Comparison of ENCODE assay signal across 9 cellular contexts in genomic region chr6:43269273-43270007, GRCh38. TPM values are rescaled to one million over a fixed set of nuclear protein-coding genes. Genes with fewer than 3 reads are reported as not detected.
DNase-seq lines count a peak whose midpoint lies in the region; ATAC-seq, FAIRE-seq and TF ChIP-seq lines count a peak whose summit lies in the region.
"Had no signal": no experiment of that assay in that cellular context is flagged by ENCODE, and none has a peak within 500 bp of the region (broad histone marks: within the 10 kb centered on the region; RNA-seq: fewer than 3 reads in every experiment).

No MANE protein-coding gene starts in this region.

- H3K36me3 Mint-ChIP-seq in activated naive CD8-positive, alpha-beta T cell treated with anti-CD3 and anti-CD28 coated beads, Interleukin-2, amount 50 U/mL, for 24 hours (ENCODE audit: low read depth) = no peaks in the 10 kb centered on the region
- H3K36me3 Mint-ChIP-seq in stimulated activated naive B cell treated with anti-CD40 and anti-IgM and Interleukin-4, amounts not matched to agents 10 μg/mL and 1 μg/mL and 100 μg/mL, for 72 hours = no peaks in the 10 kb centered on the region

- TF ChIP-seq EP300 in A549 (IDR thresholded peaks at IDR 0.05) = no peak

- H3K9me3 Mint-ChIP-seq in activated naive CD8-positive, alpha-beta T cell treated with anti-CD3 and anti-CD28 coated beads, Interleukin-2, amount 50 U/mL, for 24 hours = no peaks in the 10 kb centered on the region
- no peaks in the 10 kb centered on the region for H3K9me3 Mint-ChIP-seq in stimulated activated naive B cell treated with anti-CD40 and anti-IgM and Interleukin-4, amounts not matched to agents 10 μg/mL and 1 μg/mL and 100 μg/mL, for 72 hours

- H3K27ac Mint-ChIP-seq in activated naive CD8-positive, alpha-beta T cell treated with anti-CD3 and anti-CD28 coated beads, Interleukin-2, amount 50 U/mL, for 24 hours = no peak overlapping the region
- peak overlapping the region; percentile 62 for H3K27ac Mint-ChIP-seq in stimulated activated naive B cell treated with anti-CD40 and anti-IgM and Interleukin-4, amounts not matched to agents 10 μg/mL and 1 μg/mL and 100 μg/mL, for 72 hours

- no peaks in the 10 kb centered on the region for H3K36me3 ChIP-seq in OCI-LY1 (ENCODE audit: insufficient read depth, low read length)

- H3K4me2 ChIP-seq in A549 (peak overlapping the region; percentile 68), OCI-LY1 (ENCODE audit: low read length) (peak overlapping the region; percentile 70)

- CTCF ChIA-PET in A549 (lab: Yijun Ruan, JAX) = interaction anchor here (1.1 to 3.0 kb wide), 4 partner anchors 18 to 226 kb away, joined by 3 to 14 read pairs (median 7); partner anchors contain the start of gene CRIP3

- H3K4me3 ChIP-seq in A549 = no peak overlapping the region
- peak overlapping the region; percentile 38 for H3K4me3 ChIP-seq in OCI-LY1 (ENCODE audit: low read depth, low read length, poor library complexity, severe bottlenecking)

- WGBS in A549 (ENCODE audit: missing lambda C conversion rate) = 30% methylated on average over 22 of the region's 44 CpGs

- H3K27me3 ChIP-seq in OCI-LY1 (ENCODE audit: insufficient read depth, low read length) = 0 out of 2 replicates have a peak, but pooled peaks cover 6% of the 10 kb centered on the region

- TF ChIP-seq CTCF in A549 (IDR thresholded peaks at IDR 0.05) = no peak
- no peak for TF ChIP-seq CTCF in OCI-LY1 (IDR thresholded peaks at IDR 0.05; ENCODE audit: low read length)

- peaks cover 26% of the 10 kb centered on the region for H3K27me3 Mint-ChIP-seq in activated naive CD8-positive, alpha-beta T cell treated with anti-CD3 and anti-CD28 coated beads, Interleukin-2, amount 50 U/mL, for 24 hours
- peaks cover 5 to 9% of the 10 kb centered on the region in 2 donors for H3K27me3 Mint-ChIP-seq in stimulated activated naive B cell treated with anti-CD40 and anti-IgM and Interleukin-4, amounts not matched to agents 10 μg/mL and 1 μg/mL and 100 μg/mL, for 72 hours

- no peak overlapping the region for H3K9ac ChIP-seq in OCI-LY1 (ENCODE audit: low read length)

- DNase-seq in A549 (ENCODE audit: low read depth in 1 of 2, low spot score in 1 of 2) (no peak), left colon (peak; percentile 70 to 84), dedifferentiated amniotic fluid mesenchymal stem cell (ENCODE audit: extremely low spot score) (no peak), frontal cortex (ENCODE audit: low spot score in 2 of 2) (no peak)
- peak; percentile 60 for DNase-seq in activated naive CD8-positive, alpha-beta T cell treated with anti-CD3 and anti-CD28 coated beads, Interleukin-2, amount 50 U/mL, for 24 hours
- DNase-seq in stimulated activated naive B cell treated with anti-CD40 and anti-IgM and Interleukin-4, amounts not matched to agents 10 μg/mL and 1 μg/mL and 100 μg/mL, for 72 hours = peak; percentile 26

- ATAC-seq in A549 = peak in 1 of 2 experiments; percentile 37; a peak in 3 of 6 replicates
- peak; percentile 69 for ATAC-seq in activated naive CD8-positive, alpha-beta T cell treated with anti-CD3 and anti-CD28 coated beads, Interleukin-2, amount 50 U/mL, for 24 hours
- peak; percentile 64 for ATAC-seq in left colon
- ATAC-seq in stimulated activated naive B cell treated with anti-CD40 and anti-IgM and Interleukin-4, amounts not matched to agents 10 μg/mL and 1 μg/mL and 100 μg/mL, for 72 hours (replicated peaks) = peak; percentile 35 to 50
- no peak for ATAC-seq in HG02870 (IDR thresholded peaks at IDR 0.05; ENCODE audit: unreplicated experiment)

- H3K9me3 ChIP-seq in A549 (no peaks in the 10 kb centered on the region), OCI-LY1 (ENCODE audit: low read length) (no peaks in the 10 kb centered on the region)

- no peaks in the 10 kb centered on the region for H3K79me2 ChIP-seq in OCI-LY1 (ENCODE audit: insufficient read depth, low read length)

- H3K27ac ChIP-seq in A549 (peak overlapping the region; percentile 16 to 67; a peak in 4 of 6 replicates), OCI-LY1 (ENCODE audit: low read depth, low read length, poor library complexity, severe bottlenecking) (no peak overlapping the region)

- peaks cover 33% of the 10 kb centered on the region for H3K4me1 ChIP-seq in A549
- H3K4me1 ChIP-seq in OCI-LY1 (ENCODE audit: insufficient read depth, low read length, severe bottlenecking) = peaks cover 26% of the 10 kb centered on the region

- TF ChIP-seq POLR2A in A549 (IDR thresholded peaks at IDR 0.05; ENCODE audit: low read length) = no peak

- no peaks in the 10 kb centered on the region for H3F3A ChIP-seq in OCI-LY1 (ENCODE audit: insufficient read depth, low read length)

- no peaks in the 10 kb centered on the region for H3K9me2 ChIP-seq in OCI-LY1 (ENCODE audit: low read depth, low read length)

- H4K20me1 ChIP-seq in OCI-LY1 (ENCODE audit: insufficient read depth, low read length) = no peaks in the 10 kb centered on the region

- intact Hi-C loops in left colon (cut with DNase I, micrococcal nuclease) = loop anchor here (10.0 kb wide), 2 partner anchors 65 to 235 kb away; no protein-coding TSS in a partner anchor

- peaks cover 7% of the 10 kb centered on the region for H3K4me1 Mint-ChIP-seq in activated naive CD8-positive, alpha-beta T cell treated with anti-CD3 and anti-CD28 coated beads, Interleukin-2, amount 50 U/mL, for 24 hours
- H3K4me1 Mint-ChIP-seq in stimulated activated naive B cell treated with anti-CD40 and anti-IgM and Interleukin-4, amounts not matched to agents 10 μg/mL and 1 μg/mL and 100 μg/mL, for 72 hours = peaks cover 30 to 49% of the 10 kb centered on the region in 2 donors

- FAIRE-seq in A549 (lab: Jason Lieb, UNC) = no peak
- FAIRE-seq in frontal cortex (lab: Jason Lieb, UNC) = no peak

- H3K4me3 Mint-ChIP-seq in activated naive CD8-positive, alpha-beta T cell treated with anti-CD3 and anti-CD28 coated beads, Interleukin-2, amount 50 U/mL, for 24 hours = peak overlapping the region; percentile 58
- H3K4me3 Mint-ChIP-seq in stimulated activated naive B cell treated with anti-CD40 and anti-IgM and Interleukin-4, amounts not matched to agents 10 μg/mL and 1 μg/mL and 100 μg/mL, for 72 hours = peak overlapping the region; percentile 69 to 77

- H2AFZ ChIP-seq in OCI-LY1 (ENCODE audit: low read length) = no peak overlapping the region

- POLR2A ChIA-PET in A549 (lab: Yijun Ruan, JAX) = no interaction called here

- no peak for TF ChIP-seq RAD21 in A549 (conservative IDR thresholded peaks at IDR 0.05 in 1 of 2, IDR thresholded peaks at IDR 0.05 in 1 of 2)

TF ChIP-seq in A549, 52 proteins besides CTCF, POLR2A, EP300 and RAD21:
- TF ChIP-seq FOSL2 (IDR thresholded peaks at IDR 0.05) = no peak
- TF ChIP-seq FOSL2 (CRISPR knock-in tag; IDR thresholded peaks at IDR 0.05) = no peak
- peak; percentile 85 for TF ChIP-seq ZFP36 (IDR thresholded peaks at IDR 0.05; ENCODE audit: borderline replicate concordance, partially characterized antibody)

RNA-seq across cellular contexts. Expression of gene TTBK1, which starts 26.2 kb away (rescaled TPM):
- polyA plus RNA-seq in A549 (2011; rRNA removed) (0.03 TPM in 1 of 2 replicates, not detected in the other), A549 (2017; fragmentation: RNase III; extraction: RNeasy Plus Mini Kit Qiagen cat#74134 plus additional on column Dnase treatment) (0.04 to 0.05 TPM (median 0.04 TPM) in 3 replicates)
- 0.04 and 0.05 TPM in 2 replicates for polyA plus RNA-seq in A549 (2012; cell fraction: cytosol; rRNA removed)
- polyA plus RNA-seq in A549 (2012; cell fraction: nucleus; rRNA removed) = 0.09 and 0.10 TPM in 2 replicates
- 0.04 and 0.10 TPM in 2 replicates for polyA minus RNA-seq in A549 (2011; rRNA and poly(A)+ RNA removed)
- total RNA-seq in left colon (under 1 TPM; 0.18 to 0.53 TPM), frontal cortex (9.8 TPM)
- total RNA-seq: Daoy had no signal

RNA-seq across cellular contexts. Expression of gene SLC22A7, which starts 28.6 kb away (rescaled TPM):
- not detected in 2 replicates for polyA plus RNA-seq in A549 (2011; rRNA removed)
- not detected in 2 replicates for polyA plus RNA-seq in A549 (2012; cell fraction: cytosol; rRNA removed)
- not detected in 2 replicates for polyA plus RNA-seq in A549 (2012; cell fraction: nucleus; rRNA removed)
- not detected in 3 replicates for polyA plus RNA-seq in A549 (2017; fragmentation: RNase III; extraction: RNeasy Plus Mini Kit Qiagen cat#74134 plus additional on column Dnase treatment)
- polyA minus RNA-seq in A549 (2011; rRNA and poly(A)+ RNA removed) = not detected in 2 replicates
- not detected for total RNA-seq in left colon
- total RNA-seq in frontal cortex = 0.41 TPM
- total RNA-seq: Daoy had no signal

RNA-seq across cellular contexts. Expression of gene CRIP3, which starts 39.2 kb away (rescaled TPM):
- 1.3 and 2.6 TPM in 2 replicates for polyA plus RNA-seq in A549 (2011; rRNA removed)
- polyA plus RNA-seq in A549 (2012; cell fraction: cytosol; rRNA removed) = 0.70 and 0.74 TPM in 2 replicates
- 1.8 and 2.4 TPM in 2 replicates for polyA plus RNA-seq in A549 (2012; cell fraction: nucleus; rRNA removed)
- polyA plus RNA-seq in A549 (2017; fragmentation: RNase III; extraction: RNeasy Plus Mini Kit Qiagen cat#74134 plus additional on column Dnase treatment) = 2.1 to 2.8 TPM (median 2.4 TPM) in 3 replicates
- polyA minus RNA-seq in A549 (2011; rRNA and poly(A)+ RNA removed) = 1.8 and 2.9 TPM in 2 replicates
- 1 to 10 TPM; 1.4 TPM for total RNA-seq in left colon
- 4.5 TPM for total RNA-seq in frontal cortex

RNA-seq across cellular contexts. Expression of gene DNPH1, which starts 40.2 kb away (rescaled TPM):
- polyA plus RNA-seq in A549 (2011; rRNA removed) (51.4 and 63.2 TPM in 2 replicates), A549 (2017; fragmentation: RNase III; extraction: RNeasy Plus Mini Kit Qiagen cat#74134 plus additional on column Dnase treatment) (77.5 to 82.0 TPM (median 80.2 TPM) in 3 replicates)
- 217 and 240 TPM in 2 replicates for polyA plus RNA-seq in A549 (2012; cell fraction: cytosol; rRNA removed)
- 158 TPM in 2 replicates for polyA plus RNA-seq in A549 (2012; cell fraction: nucleus; rRNA removed)
- 13.6 and 14.4 TPM in 2 replicates for polyA minus RNA-seq in A549 (2011; rRNA and poly(A)+ RNA removed)
- total RNA-seq in left colon (10 to 100 TPM; 65.7 to 67.3 TPM), frontal cortex (13.9 TPM)

Comparison
In these comparisons a context has a peak if more than half of its experiments do, and no peak if none do; other contexts are left out.
1. DNase-seq: peak in activated naive CD8-positive, alpha-beta T cell treated with anti-CD3 and anti-CD28 coated beads, Interleukin-2, amount 50 U/mL, for 24 hours (single experiment), left colon (2 of 2) and stimulated activated naive B cell treated with anti-CD40 and anti-IgM and Interleukin-4, amounts not matched to agents 10 μg/mL and 1 μg/mL and 100 μg/mL, for 72 hours (single experiment); none in A549 (0 of 2), dedifferentiated amniotic fluid mesenchymal stem cell (single experiment) and frontal cortex (0 of 2).